ENCODE assay signal across 24 cellular contexts in the genomic region with DNA sequence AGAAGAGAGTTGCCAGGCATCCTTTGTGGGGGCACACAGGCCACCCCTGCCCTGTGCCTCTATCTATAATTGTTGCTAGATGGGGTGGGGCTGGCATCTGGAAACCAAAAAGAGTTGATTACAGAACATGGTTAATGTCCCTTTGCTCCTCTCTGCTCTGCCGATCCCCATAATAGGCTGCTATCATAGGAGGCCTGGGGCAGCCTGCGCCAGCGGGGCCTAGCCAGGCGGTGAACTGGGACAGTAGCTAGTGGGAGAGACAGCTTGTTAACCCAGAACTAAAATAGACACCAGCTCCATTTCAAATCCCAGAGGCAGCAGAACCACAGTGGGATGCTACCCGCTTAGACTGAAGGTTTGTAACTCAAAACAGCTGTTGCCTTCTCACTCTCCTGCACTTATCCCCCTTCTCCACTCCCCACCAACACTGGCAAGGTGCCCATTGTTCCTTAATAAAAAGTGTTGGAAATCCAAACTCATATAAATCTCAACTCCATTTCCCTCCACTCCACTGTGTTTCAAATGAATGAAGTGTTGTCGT.
A peak's percentile ranks its signal among the peaks of the same experiment; 100 is the strongest.
DNase-seq lines count a peak whose midpoint lies in the region; ATAC-seq and TF ChIP-seq lines count a peak whose summit lies in the region.
"Had no signal": no experiment of that assay in that cellular context is flagged by ENCODE, and none has a peak within 500 bp of the region (broad histone marks: within the 10 kb centered on the region; RNA-seq: fewer than 3 reads in every experiment).

No MANE protein-coding gene starts in this region.

- no peak for TF ChIP-seq POLR2A in IMR-90 (IDR thresholded peaks at IDR 0.05; ENCODE audit: low read depth, low read length)

- H4K91ac ChIP-seq in IMR-90 (ENCODE audit: insufficient read depth, low read depth, low read length), result no peak overlapping the region

- H3K27ac ChIP-seq in BLaER1 (0 out of 2 replicates have a peak overlapping the region, but pooled peaks have one; percentile 13), IMR-90 (ENCODE audit: insufficient read depth, low read length) (no peak overlapping the region)
- H3K27ac ChIP-seq: GM23248, PC-9 had no signal

- H3K4me2 ChIP-seq in BLaER1 (no peak overlapping the region), IMR-90 (ENCODE audit: low read depth, low read length) (no peak overlapping the region)
- H3K4me2 ChIP-seq: PC-9 had no signal

- in situ Hi-C loops in IMR-90 (cut with MboI; ENCODE audit: low sequenced_read_pairs), result no loop called here

- H3K9me3 Mint-ChIP-seq in effector memory CD8-positive, alpha-beta T cell, result no peaks in the 10 kb centered on the region
- no peaks in the 10 kb centered on the region for H3K9me3 Mint-ChIP-seq in nephron progenitor cell
- H3K9me3 Mint-ChIP-seq: activated CD4-positive, alpha-beta memory T cell treated with anti-CD3 and anti-CD28 coated beads for 36 hours; CD8-positive, alpha-beta memory T cell; IgD-negative memory B cell; memory B cell; naive thymus-derived CD8-positive, alpha-beta T cell; WTC11 had no signal

- no peaks in the 10 kb centered on the region for H3K27me3 Mint-ChIP-seq in effector memory CD8-positive, alpha-beta T cell
- no peaks in the 10 kb centered on the region for H3K27me3 Mint-ChIP-seq in nephron progenitor cell (ENCODE audit: low read depth, poor library complexity)
- H3K27me3 Mint-ChIP-seq: activated CD4-positive, alpha-beta memory T cell treated with anti-CD3 and anti-CD28 coated beads for 36 hours; CD8-positive, alpha-beta memory T cell; IgD-negative memory B cell; memory B cell; naive thymus-derived CD8-positive, alpha-beta T cell had no signal

- H3K79me1 ChIP-seq in IMR-90 (ENCODE audit: low read depth in 1 of 2, low read length in 2 of 2), result peaks cover 24 to 71% of the 10 kb centered on the region in 2 experiments

- peaks cover 21% of the 10 kb centered on the region for H3K9me1 ChIP-seq in IMR-90 (ENCODE audit: insufficient read depth, low read length)

- H3K4me1 ChIP-seq in BLaER1 (no peaks in the 10 kb centered on the region), IMR-90 (ENCODE audit: control insufficient read depth, insufficient read depth, low read length) (peaks cover 17% of the 10 kb centered on the region)

- no peak overlapping the region for H2AK5ac ChIP-seq in IMR-90 (ENCODE audit: low read depth, low read length)

- H2AFZ ChIP-seq in IMR-90 (replicated peaks; ENCODE audit: low read length, poor library complexity), result no peak overlapping the region
- H2AFZ ChIP-seq: GM23248, PC-9 had no signal

- no peak for TF ChIP-seq RAD21 in IMR-90 (IDR thresholded peaks at IDR 0.05; ENCODE audit: low read length)

- H3K4me1 Mint-ChIP-seq in effector memory CD8-positive, alpha-beta T cell (ENCODE audit: low read depth in 2 of 2), result peaks cover 0 to 1% of the 10 kb centered on the region in 2 donors
- peaks cover 30% of the 10 kb centered on the region for H3K4me1 Mint-ChIP-seq in nephron progenitor cell
- H3K4me1 Mint-ChIP-seq: memory B cell had no signal

- H3K18ac ChIP-seq in IMR-90 (ENCODE audit: low read depth, low read length), result no peak overlapping the region

- H2AK9ac ChIP-seq in IMR-90 (replicated peaks; ENCODE audit: low read depth, low read length, poor library complexity), result no peak overlapping the region

- H3K36me3 ChIP-seq in BLaER1 (peaks cover 98% of the 10 kb centered on the region), IMR-90 (ENCODE audit: control insufficient read depth, insufficient read depth, low read length) (peaks cover 50% of the 10 kb centered on the region)

- no TSS peak for BruUV-seq in IMR-90 (replicated peaks; lab: Mats Ljungman, UMichigan)

- H3K14ac ChIP-seq in IMR-90 (replicated peaks; ENCODE audit: low read depth, low read length), result peak overlapping the region; percentile 77; the same call in 1 of the 2 replicates

- DNase-seq in IMR-90 (no peak), nephron progenitor cell (no peak), OCI-M2 (lab: John Stamatoyannopoulos, UW; ENCODE audit: unreplicated experiment) (no peak)
- DNase-seq in effector memory CD8-positive, alpha-beta T cell, result no peak
- no peak for DNase-seq in activated naive CD4-positive, alpha-beta T cell treated with anti-CD3 and anti-CD28 coated beads, Interleukin-2, amount 50 U/mL, for 16 hours
- DNase-seq: activated CD4-positive, alpha-beta memory T cell treated with anti-CD3 and anti-CD28 coated beads for 36 hours; activated naive CD4-positive, alpha-beta T cell; CD8-positive, alpha-beta memory T cell; GF-D8; GM23248; hypothalamus; naive thymus-derived CD8-positive, alpha-beta T cell; NCI-H146; NCI-H226; stimulated activated CD4-positive, alpha-beta T cell treated with anti-CD3 and anti-CD28 coated beads, Interleukin-2, amount 100 ng/mL, for 24 hours; stimulated activated naive CD4-positive, alpha-beta T cell; T-helper 9 cell had no signal

- H3K56ac ChIP-seq in IMR-90 (ENCODE audit: extremely low read depth, insufficient read depth, low read length), result no peak overlapping the region

- peak overlapping the region; percentile 4 to 58 for H3K27ac Mint-ChIP-seq in effector memory CD8-positive, alpha-beta T cell
- H3K27ac Mint-ChIP-seq in nephron progenitor cell, result peak overlapping the region; percentile 27
- H3K27ac Mint-ChIP-seq: activated CD4-positive, alpha-beta memory T cell treated with anti-CD3 and anti-CD28 coated beads for 36 hours; IgD-negative memory B cell; memory B cell; WTC11 had no signal

- H3K4me3 ChIP-seq in BLaER1 (no peak overlapping the region), IMR-90 (ENCODE audit: insufficient read depth, low read depth, low read length) (no peak overlapping the region)
- H3K4me3 ChIP-seq: GM23248, PC-9, skin epidermis had no signal

- no peak overlapping the region for H3K23ac ChIP-seq in IMR-90 (ENCODE audit: low read depth, low read length)

- no peak overlapping the region for H4K5ac ChIP-seq in IMR-90 (ENCODE audit: low read depth, low read length)

- H4K20me1 ChIP-seq in BLaER1, result peaks cover 44% of the 10 kb centered on the region
- peaks cover 24% of the 10 kb centered on the region for H4K20me1 ChIP-seq in IMR-90 (ENCODE audit: insufficient read depth, low read length)

- no peak for TF ChIP-seq CTCF in IMR-90 (conservative IDR thresholded peaks at IDR 0.05; ENCODE audit: low read depth, low read length)
- TF ChIP-seq CTCF in nephron progenitor cell (IDR thresholded peaks at IDR 0.05), result no peak

- no peak overlapping the region for H2BK15ac ChIP-seq in IMR-90 (ENCODE audit: low read depth, low read length)

- peaks cover 59% of the 10 kb centered on the region for H3K36me3 Mint-ChIP-seq in effector memory CD8-positive, alpha-beta T cell (ENCODE audit: insufficient read depth)
- peaks cover 62% of the 10 kb centered on the region for H3K36me3 Mint-ChIP-seq in nephron progenitor cell (ENCODE audit: low read depth)

- H3K9me3 ChIP-seq in BLaER1 (no peaks in the 10 kb centered on the region), IMR-90 (ENCODE audit: control insufficient read depth, insufficient read depth, low read length) (no peaks in the 10 kb centered on the region)

- H2BK20ac ChIP-seq in IMR-90 (ENCODE audit: low read depth, low read length), result no peak overlapping the region; the same call in 1 of the 2 replicates

- H3K9ac ChIP-seq in BLaER1 (no peak overlapping the region), IMR-90 (ENCODE audit: low read depth, low read length) (no peak overlapping the region)
- H3K9ac ChIP-seq: GM23248 had no signal

- intact Hi-C loops in IMR-90 (cut with micrococcal nuclease), result no loop called here

- no peak overlapping the region for H2BK5ac ChIP-seq in IMR-90 (ENCODE audit: low read depth, low read length, poor library complexity, severe bottlenecking)

- ATAC-seq in IMR-90 (ENCODE audit: low read depth) (no peak), HG03439 (IDR thresholded peaks at IDR 0.05; ENCODE audit: unreplicated experiment) (no peak)
- ATAC-seq in effector memory CD8-positive, alpha-beta T cell (replicated peaks), result no peak
- ATAC-seq: naive thymus-derived CD8-positive, alpha-beta T cell; WTC11 had no signal

- whole genome bisulfite sequencing in IMR-90 (ENCODE audit: extremely low coverage in 2 of 2, insufficient read length in 1 of 2), 2 experiments, result no CpG with 5 or more reads among the region's 6 CpGs

- CTCF ChIA-PET in IMR-90 (lab: Yijun Ruan, JAX), result interaction anchor here (0.7 kb wide), 1 partner anchor 537 kb away, joined by 3 read pairs; no protein-coding TSS in a partner anchor

- dilution Hi-C loops in IMR-90 (cut with HindIII; ENCODE audit: low sequenced_read_pairs, unreplicated experiment), result no loop called here

- peak overlapping the region; percentile 43; the same call in 1 of the 2 replicates for H3K4ac ChIP-seq in IMR-90 (ENCODE audit: low read depth, low read length)

- POLR2A ChIA-PET in IMR-90 (lab: Charles Lee; ENCODE audit: unreplicated experiment), result no interaction called here

- no peaks in the 10 kb centered on the region for H3K27me3 ChIP-seq in BLaER1
- H3K27me3 ChIP-seq in IMR-90 (ENCODE audit: control insufficient read depth, insufficient read depth, low read length), result no peaks in the 10 kb centered on the region

- H4K8ac ChIP-seq in IMR-90 (ENCODE audit: low read depth in 2 of 2, low read length in 2 of 2), result peak overlapping the region in 1 of 2 experiments; percentile 32; a peak in 1 of 4 replicates

- H3K4me3 Mint-ChIP-seq in effector memory CD8-positive, alpha-beta T cell, result no peak overlapping the region
- H3K4me3 Mint-ChIP-seq in nephron progenitor cell, result no peak overlapping the region
- H3K4me3 Mint-ChIP-seq: activated CD4-positive, alpha-beta memory T cell treated with anti-CD3 and anti-CD28 coated beads for 36 hours; CD8-positive, alpha-beta memory T cell; memory B cell; naive thymus-derived CD8-positive, alpha-beta T cell; WTC11 had no signal

- no peak overlapping the region; the same call in 1 of the 2 replicates for H2BK120ac ChIP-seq in IMR-90 (ENCODE audit: low read depth, low read length)

TF ChIP-seq in IMR-90, 13 proteins besides CTCF, POLR2A, EP300 and RAD21 (continues in another document):
- no peak for TF ChIP-seq FOS (IDR thresholded peaks at IDR 0.05; ENCODE audit: low read depth, low read length)
- TF ChIP-seq ELK1 (IDR thresholded peaks at IDR 0.05; ENCODE audit: borderline replicate concordance, low read depth, low read length), result no peak
- no peak for TF ChIP-seq MXI1 (IDR thresholded peaks at IDR 0.05; ENCODE audit: borderline replicate concordance, low read depth, low read length)
- no peak for TF ChIP-seq CEBPB (IDR thresholded peaks at IDR 0.05; ENCODE audit: low read depth, low read length)
- TF ChIP-seq RFX5 (IDR thresholded peaks at IDR 0.05; ENCODE audit: low read depth, low read length), result no peak
- no peak for TF ChIP-seq MAFK (IDR thresholded peaks at IDR 0.05; ENCODE audit: low read depth, low read length)
- TF ChIP-seq RCOR1 (IDR thresholded peaks at IDR 0.05; ENCODE audit: insufficient replicate concordance, low read length), result no peak
